In genomic region chr2:37215255-37215654, GRCh38 we compare ENCODE assay signal across 14 cellular contexts. TPM values are rescaled to one million over a fixed set of nuclear protein-coding genes. Genes with fewer than 3 reads are reported as not detected.
DNase-seq lines count a peak whose midpoint lies in the region; ATAC-seq and TF ChIP-seq lines count a peak whose summit lies in the region.
"Had no signal": no experiment of that assay in that cellular context is flagged by ENCODE, and none has a peak within 500 bp of the region (broad histone marks: within the 10 kb centered on the region; RNA-seq: fewer than 3 reads in every experiment).

No MANE protein-coding gene starts in this region.

- H3K36me3 Mint-ChIP-seq in activated naive CD4-positive, alpha-beta T cell treated with anti-CD3 and anti-CD28 coated beads for 36 hours (ENCODE audit: low read depth): peaks cover 50% of the 10 kb centered on the region
- H3K36me3 Mint-ChIP-seq in activated naive CD4-positive, alpha-beta T cell treated with anti-CD3 and anti-CD28 coated beads, Interleukin-2, amount 50 U/mL, for 72 hours: peaks cover 25 to 43% of the 10 kb centered on the region in 2 donors

- H3K79me2 ChIP-seq in PC-9 (ENCODE audit: low read depth): no peaks in the 10 kb centered on the region

- H3K9ac ChIP-seq in subcutaneous abdominal adipose tissue (ENCODE audit: low read length in 5 of 5): no peak overlapping the region

- H3K27me3 Mint-ChIP-seq in activated naive CD4-positive, alpha-beta T cell treated with anti-CD3 and anti-CD28 coated beads for 36 hours (ENCODE audit: low read depth): no peaks in the 10 kb centered on the region
- H3K27me3 Mint-ChIP-seq: type B pancreatic cell had no signal

- H3K27ac ChIP-seq in PC-9 (peak overlapping the region; percentile 68), subcutaneous abdominal adipose tissue (ENCODE audit: low read depth, low read length) (peak overlapping the region; percentile 21)

- H3K9me3 ChIP-seq in PC-9 (ENCODE audit: insufficient read depth, low read depth) (peaks cover 1% of the 10 kb centered on the region; the same call in 1 of the 2 replicates), subcutaneous abdominal adipose tissue (ENCODE audit: control insufficient read depth in 5 of 5, low read length in 5 of 5) (no peaks in the 10 kb centered on the region)

- H3K27me3 ChIP-seq in PC-9 (ENCODE audit: insufficient read depth, low read depth) (no peaks in the 10 kb centered on the region), subcutaneous abdominal adipose tissue (ENCODE audit: control insufficient read depth in 5 of 5, insufficient read depth in 4 of 5, low read length in 5 of 5) (no peaks in the 10 kb centered on the region)

- H3K9me3 Mint-ChIP-seq in activated naive CD4-positive, alpha-beta T cell treated with anti-CD3 and anti-CD28 coated beads for 36 hours: peaks cover 1% of the 10 kb centered on the region
- no peaks in the 10 kb centered on the region for H3K9me3 Mint-ChIP-seq in activated naive CD4-positive, alpha-beta T cell treated with anti-CD3 and anti-CD28 coated beads, Interleukin-2, amount 50 U/mL, for 72 hours
- H3K9me3 Mint-ChIP-seq: type B pancreatic cell had no signal

- no peak for TF ChIP-seq CTCF in PC-9 (conservative IDR thresholded peaks at IDR 0.05)

- CTCF ChIA-PET in activated naive CD4-positive, alpha-beta T cell treated with anti-CD3 and anti-CD28 coated beads for 36 hours (lab: Charles Lee): interaction anchor here (1.1 to 1.3 kb wide), 2 partner anchors 15 to 20 kb away, joined by 3 to 4 read pairs; no protein-coding TSS in a partner anchor
- CTCF ChIA-PET in PC-9 (lab: Charles Lee): no interaction called here

- H3K36me3 ChIP-seq in PC-9 (ENCODE audit: low read depth): peaks cover 81% of the 10 kb centered on the region
- H3K36me3 ChIP-seq in subcutaneous abdominal adipose tissue (ENCODE audit: control insufficient read depth in 5 of 5, insufficient read depth in 5 of 5, low read length in 5 of 5): peaks cover 42 to 72% (median 54%) of the 10 kb centered on the region in 5 donors

- DNase-seq in activated naive CD4-positive, alpha-beta T cell treated with anti-CD3 and anti-CD28 coated beads for 36 hours: no peak
- no peak for DNase-seq in activated naive CD4-positive, alpha-beta T cell treated with anti-CD3 and anti-CD28 coated beads, Interleukin-2, amount 50 U/mL, for 72 hours (ENCODE audit: low spot score in 2 of 2)
- no peak for DNase-seq in PC-9
- DNase-seq in fibroblast of peridontal ligament (ENCODE audit: extremely low read depth): peak; percentile 36
- no peak for DNase-seq in NCI-H187 treated with DMSO at 0.1 percent for 48 hours (lab: John Stamatoyannopoulos, UW)
- DNase-seq in stimulated activated CD8-positive, alpha-beta memory T cell treated with anti-CD3 and anti-CD28 coated beads, Interleukin-4, amount 100 ng/mL, for 48 hours: no peak
- DNase-seq: amniotic stem cell, dermis blood vessel endothelial cell, NCI-H1436 treated with DMSO at 0.1 percent for 48 hours had no signal

- intact Hi-C loops in activated naive CD4-positive, alpha-beta T cell treated with anti-CD3 and anti-CD28 coated beads for 36 hours (cut with micrococcal nuclease): loop anchor here (2.0 kb wide), 1 partner anchor 16 kb away; the partner anchor contains the start of genes CEBPZ and NDUFAF7
- intact Hi-C loops in PC-9 (cut with micrococcal nuclease; ENCODE audit: unreplicated experiment): no loop called here

- H3K4me3 Mint-ChIP-seq in activated naive CD4-positive, alpha-beta T cell treated with anti-CD3 and anti-CD28 coated beads for 36 hours: no peak overlapping the region
- H3K4me3 Mint-ChIP-seq: type B pancreatic cell had no signal

- H3K4me1 Mint-ChIP-seq in activated naive CD4-positive, alpha-beta T cell treated with anti-CD3 and anti-CD28 coated beads for 36 hours (ENCODE audit: low read depth): peaks cover 7% of the 10 kb centered on the region

- no peaks in the 10 kb centered on the region; the same call in none of the 2 replicates for H3F3A ChIP-seq in PC-9 (ENCODE audit: insufficient read depth, low read depth)

- H3K27ac Mint-ChIP-seq in activated naive CD4-positive, alpha-beta T cell treated with anti-CD3 and anti-CD28 coated beads for 36 hours: peak overlapping the region; percentile 75
- peak overlapping the region in 1 of 2 donors; percentile 75 for H3K27ac Mint-ChIP-seq in activated naive CD4-positive, alpha-beta T cell treated with anti-CD3 and anti-CD28 coated beads, Interleukin-2, amount 50 U/mL, for 72 hours
- H3K27ac Mint-ChIP-seq: type B pancreatic cell had no signal

- H2AFZ ChIP-seq in PC-9: no peak overlapping the region

- 0 out of 2 replicates have a peak overlapping the region, but pooled peaks have one; percentile 15 for H3K4me2 ChIP-seq in PC-9

- H3K9me2 ChIP-seq in PC-9 (ENCODE audit: insufficient read depth): no peaks in the 10 kb centered on the region

- BruUV-seq in PC-9 (replicated peaks; lab: Mats Ljungman, UMichigan): no TSS peak

- H3K4me3 ChIP-seq in PC-9 (no peak overlapping the region), subcutaneous abdominal adipose tissue (ENCODE audit: low read depth in 1 of 5, low read length in 5 of 5) (no peak overlapping the region)

- no peaks in the 10 kb centered on the region; the same call in 1 of the 2 replicates for H4K20me1 ChIP-seq in PC-9 (ENCODE audit: insufficient read depth)

- H3K4me1 ChIP-seq in PC-9 (replicated peaks; ENCODE audit: insufficient read depth) (peaks cover 9% of the 10 kb centered on the region), subcutaneous abdominal adipose tissue (ENCODE audit: control insufficient read depth in 5 of 5, insufficient read depth in 5 of 5, low read length in 5 of 5) (no peaks in the 10 kb centered on the region)

- POLR2A ChIA-PET in PC-9 (lab: Charles Lee; ENCODE audit: unreplicated experiment): no interaction called here

- ATAC-seq in activated naive CD4-positive, alpha-beta T cell treated with anti-CD3 and anti-CD28 coated beads, Interleukin-2, amount 50 U/mL, for 72 hours: no peak
- no peak for ATAC-seq in GM21390 (IDR thresholded peaks at IDR 0.05; ENCODE audit: unreplicated experiment)

RNA-seq across cellular contexts. Expression of gene CEBPZ, which starts 16.1 kb away (rescaled TPM):
- 10 to 100 TPM; 61.4 to 65.0 TPM for total RNA-seq in activated naive CD4-positive, alpha-beta T cell treated with anti-CD3 and anti-CD28 coated beads for 36 hours
- 10 to 100 TPM; 60.6 to 79.1 TPM for total RNA-seq in activated naive CD4-positive, alpha-beta T cell treated with anti-CD3 and anti-CD28 coated beads, Interleukin-2, amount 50 U/mL, for 72 hours
- 29.2 and 35.7 TPM in 2 replicates for total RNA-seq in PC-9 (2021)

RNA-seq across cellular contexts. Expression of gene NDUFAF7, which starts 16.2 kb away (rescaled TPM):
- total RNA-seq in activated naive CD4-positive, alpha-beta T cell treated with anti-CD3 and anti-CD28 coated beads for 36 hours: 10 to 100 TPM; 17.5 to 18.2 TPM
- total RNA-seq in activated naive CD4-positive, alpha-beta T cell treated with anti-CD3 and anti-CD28 coated beads, Interleukin-2, amount 50 U/mL, for 72 hours: 10 to 100 TPM; 21.7 to 26.5 TPM
- 18.8 and 21.9 TPM in 2 replicates for total RNA-seq in PC-9 (2021)

RNA-seq across cellular contexts. Expression of gene CEBPZOS, which starts 19.0 kb away (rescaled TPM):
- 10 to 100 TPM; 30.3 to 30.7 TPM for total RNA-seq in activated naive CD4-positive, alpha-beta T cell treated with anti-CD3 and anti-CD28 coated beads for 36 hours
- total RNA-seq in activated naive CD4-positive, alpha-beta T cell treated with anti-CD3 and anti-CD28 coated beads, Interleukin-2, amount 50 U/mL, for 72 hours: 10 to 100 TPM; 29.1 to 46.9 TPM
- 46.5 and 53.2 TPM in 2 replicates for total RNA-seq in PC-9 (2021)

RNA-seq across cellular contexts. Expression of gene SULT6B1, which starts 26.8 kb away (rescaled TPM):
- not detected for total RNA-seq in activated naive CD4-positive, alpha-beta T cell treated with anti-CD3 and anti-CD28 coated beads for 36 hours
- total RNA-seq in activated naive CD4-positive, alpha-beta T cell treated with anti-CD3 and anti-CD28 coated beads, Interleukin-2, amount 50 U/mL, for 72 hours: not detected
- not detected in 2 replicates for total RNA-seq in PC-9 (2021)
- total RNA-seq: dermis blood vessel endothelial cell, mesenteric fat pad, omental fat pad had no signal

RNA-seq across cellular contexts. Expression of gene EIF2AK2, which starts 58.5 kb away (rescaled TPM):
- total RNA-seq in activated naive CD4-positive, alpha-beta T cell treated with anti-CD3 and anti-CD28 coated beads for 36 hours: 10 to 100 TPM; 54.5 to 55.7 TPM
- total RNA-seq in activated naive CD4-positive, alpha-beta T cell treated with anti-CD3 and anti-CD28 coated beads, Interleukin-2, amount 50 U/mL, for 72 hours: 10 to 100 TPM; 32.0 to 68.6 TPM
- 39.8 and 61.2 TPM in 2 replicates for total RNA-seq in PC-9 (2021)
